9 cellular contexts compared by ENCODE assay signal in the genomic region with DNA sequence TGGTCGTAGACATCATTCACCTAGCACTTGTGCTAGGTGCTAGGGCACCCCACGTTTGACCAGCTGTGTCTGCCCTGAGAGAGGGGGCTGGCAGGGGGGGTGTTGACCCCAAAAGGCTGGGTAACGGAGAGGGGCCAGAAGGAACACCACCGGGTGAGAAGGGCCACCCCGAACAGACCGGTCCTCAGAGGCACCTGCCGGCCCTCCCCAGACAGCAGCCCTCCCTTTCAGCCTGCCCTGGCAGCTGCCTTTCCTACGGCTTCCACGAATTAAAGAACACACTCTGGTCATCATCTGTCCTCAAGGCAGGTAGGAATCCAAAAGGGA. TPM values are rescaled to one million over a fixed set of nuclear protein-coding genes. Genes with fewer than 3 reads are reported as not detected.
A peak's percentile ranks its signal among the peaks of the same experiment; 100 is the strongest.
DNase-seq lines count a peak whose midpoint lies in the region; ATAC-seq and TF ChIP-seq lines count a peak whose summit lies in the region.
"Had no signal": no experiment of that assay in that cellular context is flagged by ENCODE, and none has a peak within 500 bp of the region (broad histone marks: within the 10 kb centered on the region; RNA-seq: fewer than 3 reads in every experiment).

No MANE protein-coding gene starts in this region.

- H3K36me3 ChIP-seq in cardiac muscle cell (no peaks in the 10 kb centered on the region), upper lobe of right lung (no peaks in the 10 kb centered on the region)

- H3K27ac ChIP-seq in cardiac muscle cell (peak overlapping the region; percentile 87), coronary artery (no peak overlapping the region), upper lobe of right lung (no peak overlapping the region)

- H3K27me3 ChIP-seq in cardiac muscle cell (no peaks in the 10 kb centered on the region), upper lobe of right lung (peaks cover 14% of the 10 kb centered on the region)

- H3K9me3 Mint-ChIP-seq in mesothelial cell of epicardium, result no peaks in the 10 kb centered on the region

- peak overlapping the region; percentile 76 for H3K4me3 ChIP-seq in cardiac muscle cell
- H3K4me3 ChIP-seq in coronary artery, result peak overlapping the region; percentile 79
- peak overlapping the region; percentile 55 for H3K4me3 ChIP-seq in upper lobe of right lung
- H3K4me3 ChIP-seq: mucosa of descending colon had no signal

- intact Hi-C loops in Right ventricle myocardium inferior (cut with DNase I), result loop anchor here (2.0 kb wide), 1 partner anchor 17 kb away; no protein-coding TSS in a partner anchor
- intact Hi-C loops in upper lobe of right lung (cut with DNase I), result no loop called here
- intact Hi-C loops in posterior cingulate gyrus (cut with DNase I), result no loop called here

- peaks cover 32% of the 10 kb centered on the region for H3K4me1 Mint-ChIP-seq in mesothelial cell of epicardium

- H3K9me3 ChIP-seq in cardiac muscle cell (ENCODE audit: low read depth) (no peaks in the 10 kb centered on the region), upper lobe of right lung (no peaks in the 10 kb centered on the region)
- H3K9me3 ChIP-seq: mucosa of descending colon had no signal

- DNase-seq in cardiac muscle cell (ENCODE audit: low read depth in 1 of 2, low spot score in 1 of 2) (no peak), Right ventricle myocardium inferior (ENCODE audit: missing footprints) (no peak), coronary artery (ENCODE audit: low spot score) (no peak), mesothelial cell of epicardium (ENCODE audit: low spot score in 2 of 2, unreplicated experiment in 2 of 2) (no peak), upper lobe of right lung (no peak), posterior cingulate gyrus (no peak)

- ATAC-seq in Right ventricle myocardium inferior, result no peak
- ATAC-seq in upper lobe of right lung, result no peak
- ATAC-seq in GM18519 (IDR thresholded peaks at IDR 0.05; ENCODE audit: low FRiP score, unreplicated experiment), result no peak
- no peak for ATAC-seq in GM18909 (IDR thresholded peaks at IDR 0.05; ENCODE audit: poor library complexity, unreplicated experiment)

- no peaks in the 10 kb centered on the region for H3K36me3 Mint-ChIP-seq in mesothelial cell of epicardium

- TF ChIP-seq CTCF in cardiac muscle cell (IDR thresholded peaks at IDR 0.05; ENCODE audit: low read depth, low read length), result no peak
- TF ChIP-seq CTCF in coronary artery (IDR thresholded peaks at IDR 0.05), result no peak
- no peak for TF ChIP-seq CTCF in mesothelial cell of epicardium (IDR thresholded peaks at IDR 0.05; ENCODE audit: unreplicated experiment)
- no peak for TF ChIP-seq CTCF in upper lobe of right lung (IDR thresholded peaks at IDR 0.05)

- H3K27me3 Mint-ChIP-seq in mesothelial cell of epicardium (ENCODE audit: low read depth), result peaks cover 48% of the 10 kb centered on the region

- H3K4me3 Mint-ChIP-seq in mesothelial cell of epicardium, result peak overlapping the region; percentile 74

- H3K4me1 ChIP-seq in cardiac muscle cell (ENCODE audit: low read depth) (peaks cover 62% of the 10 kb centered on the region), upper lobe of right lung (peaks cover 28% of the 10 kb centered on the region)

- no peak overlapping the region for H3K27ac Mint-ChIP-seq in mesothelial cell of epicardium

RNA-seq across cellular contexts. Expression of gene KCNJ5, which starts 1.0 kb away (rescaled TPM):
- total RNA-seq in cardiac muscle cell (67.5 and 71.8 TPM in 2 replicates), Right ventricle myocardium inferior (7.5 TPM), mesothelial cell of epicardium (0.09 to 0.23 TPM (median 0.11 TPM) in 3 replicates), upper lobe of right lung (8.5 TPM)
- 44.8 and 58.3 TPM in 2 replicates for polyA plus RNA-seq in cardiac muscle cell

RNA-seq across cellular contexts. Expression of gene KCNJ1, which starts 23.1 kb away (rescaled TPM):
- total RNA-seq in cardiac muscle cell (not detected in 2 replicates), Right ventricle myocardium inferior (not detected), mesothelial cell of epicardium (not detected in 3 replicates), upper lobe of right lung (0.23 TPM)
- not detected in 2 replicates for polyA plus RNA-seq in cardiac muscle cell
- total RNA-seq: mucosa of descending colon had no signal

RNA-seq across cellular contexts. Expression of gene TP53AIP1, which starts 52.5 kb away (rescaled TPM):
- total RNA-seq in cardiac muscle cell (0.46 TPM in 1 of 2 replicates, not detected in the other), Right ventricle myocardium inferior (not detected), mesothelial cell of epicardium (0.45 to 0.68 TPM (median 0.47 TPM) in 3 replicates), upper lobe of right lung (not detected)
- polyA plus RNA-seq in cardiac muscle cell, result 0.26 and 0.83 TPM in 2 replicates
